ENCODE assay signal across 8 cellular contexts in genomic region chr16:48611329-48612137, GRCh38. TPM values are rescaled to one million over a fixed set of nuclear protein-coding genes. Genes with fewer than 3 reads are reported as not detected.
DNase-seq lines count a peak whose midpoint lies in the region; ATAC-seq and TF ChIP-seq lines count a peak whose summit lies in the region.

No MANE protein-coding gene starts in this region.

- H3K56ac ChIP-seq in mesendoderm (ENCODE audit: low read length), result peak overlapping the region; percentile 46

- BruUV-seq in PC-9 (replicated peaks; lab: Mats Ljungman, UMichigan), result no TSS peak

- peaks cover 5% of the 10 kb centered on the region for H3K79me1 ChIP-seq in mesendoderm (ENCODE audit: low read length)

- DNase-seq in NCI-H2227 (lab: John Stamatoyannopoulos, UW; ENCODE audit: unreplicated experiment), result peak; percentile 21
- DNase-seq in NCI-H2227 treated with DMSO at 0.1 percent for 48 hours (lab: John Stamatoyannopoulos, UW), result no peak
- peak; percentile 26 to 66 for DNase-seq in PC-9
- DNase-seq in activated naive CD4-positive, alpha-beta T cell (lab: John Stamatoyannopoulos, UW), result peak in 3 of 4 experiments; percentile 8 to 66 (median 56)
- peak; percentile 89 for DNase-seq in mesendoderm
- DNase-seq in stomach, result peak; percentile 62

- peak overlapping the region; percentile 74; the same call in 1 of the 2 replicates for H3K4me3 ChIP-seq in PC-9
- H3K4me3 ChIP-seq in mesendoderm (ENCODE audit: low read length), result no peak overlapping the region
- H3K4me3 ChIP-seq in stomach, result no peak overlapping the region

- peak overlapping the region; percentile 82 for H3K4me2 ChIP-seq in PC-9
- no peak overlapping the region for H3K4me2 ChIP-seq in mesendoderm (ENCODE audit: low read length)

- H3F3A ChIP-seq in PC-9 (ENCODE audit: insufficient read depth, low read depth), result peaks cover 28% of the 10 kb centered on the region

- no peak overlapping the region for H2BK5ac ChIP-seq in mesendoderm (ENCODE audit: low read length)

- CTCF ChIA-PET in PC-9 (lab: Charles Lee), result no interaction called here

- no peak overlapping the region for H3K9ac ChIP-seq in mesendoderm (ENCODE audit: low read length)

- no peak overlapping the region for H4K8ac ChIP-seq in mesendoderm (ENCODE audit: low read depth, low read length)

- no peak overlapping the region for H2BK15ac ChIP-seq in mesendoderm (replicated peaks; ENCODE audit: low read depth)

- intact Hi-C loops in PC-9 (cut with micrococcal nuclease; ENCODE audit: unreplicated experiment), result no loop called here
- intact Hi-C loops in stomach (cut with DNase I; ENCODE audit: low total_unique reads), result no loop called here

- H3K27me3 ChIP-seq in PC-9 (ENCODE audit: insufficient read depth, low read depth) (no peaks in the 10 kb centered on the region), mesendoderm (ENCODE audit: insufficient read depth, low read length, poor library complexity) (no peaks in the 10 kb centered on the region), stomach (no peaks in the 10 kb centered on the region)

- H3K4ac ChIP-seq in mesendoderm (ENCODE audit: low read depth, low read length), result no peak overlapping the region

- H3K4me1 ChIP-seq in PC-9 (replicated peaks; ENCODE audit: insufficient read depth) (peaks cover 34% of the 10 kb centered on the region), mesendoderm (ENCODE audit: control insufficient read depth, low read depth, low read length) (peaks cover 6% of the 10 kb centered on the region), stomach (peaks cover 22 to 62% (median 29%) of the 10 kb centered on the region in 4 donors)

- H3K27ac ChIP-seq in PC-9 (peak overlapping the region; percentile 99), mesendoderm (ENCODE audit: low read depth, low read length) (no peak overlapping the region), stomach (peak overlapping the region; percentile 46 to 96 (median 95))

- H3K79me2 ChIP-seq in PC-9 (ENCODE audit: low read depth) (peaks cover 34% of the 10 kb centered on the region), mesendoderm (ENCODE audit: control insufficient read depth, insufficient read depth, low read length) (peaks cover 31% of the 10 kb centered on the region)

- 0 out of 2 replicates have a peak, but pooled peaks cover 3% of the 10 kb centered on the region for H3K9me2 ChIP-seq in PC-9 (ENCODE audit: insufficient read depth)

- no peak overlapping the region for H4K5ac ChIP-seq in mesendoderm (ENCODE audit: low read length)

- TF ChIP-seq EP300 in stomach (IDR thresholded peaks at IDR 0.05), result no peak

- no peak overlapping the region for H3K18ac ChIP-seq in mesendoderm (ENCODE audit: low read length)

- WGBS in mesendoderm (ENCODE audit: extremely low coverage, insufficient coverage, low lambda C conversion rate), result no CpG with 5 or more reads among the region's 5 CpGs
- WGBS in stomach, 5 donors, result 36 to 67% (median 51%) methylated on average over 5 of the region's 5 CpGs

- H2BK120ac ChIP-seq in mesendoderm (ENCODE audit: low read depth, low read length), result no peak overlapping the region

- no peak for TF ChIP-seq POLR2A in stomach (IDR thresholded peaks at IDR 0.05)

- H3K23ac ChIP-seq in mesendoderm (ENCODE audit: low read length), result no peak overlapping the region

- H4K20me1 ChIP-seq in PC-9 (ENCODE audit: insufficient read depth), result peaks cover 18% of the 10 kb centered on the region; the same call in 1 of the 2 replicates

- H3K9me3 ChIP-seq in PC-9 (ENCODE audit: insufficient read depth, low read depth) (no peaks in the 10 kb centered on the region), stomach (no peaks in the 10 kb centered on the region)

- no peak overlapping the region for H2AK5ac ChIP-seq in mesendoderm (ENCODE audit: low read length)

- TF ChIP-seq CTCF in PC-9 (conservative IDR thresholded peaks at IDR 0.05) (no peak), stomach (IDR thresholded peaks at IDR 0.05) (no peak)

- no peak for ATAC-seq in HG02840 (IDR thresholded peaks at IDR 0.05; ENCODE audit: low FRiP score, unreplicated experiment)
- no peak for ATAC-seq in GM18858 (IDR thresholded peaks at IDR 0.05; ENCODE audit: unreplicated experiment)

- H3K36me3 ChIP-seq in PC-9 (ENCODE audit: low read depth) (no peaks in the 10 kb centered on the region), mesendoderm (ENCODE audit: control insufficient read depth, insufficient read depth, low read length) (no peaks in the 10 kb centered on the region), stomach (no peaks in the 10 kb centered on the region)

- POLR2A ChIA-PET in PC-9 (lab: Charles Lee; ENCODE audit: unreplicated experiment), result no interaction called here

- H2AFZ ChIP-seq in PC-9, result no peak overlapping the region

RNA-seq across cellular contexts. Expression of gene N4BP1, which starts 1.6 kb away (rescaled TPM):
- total RNA-seq in PC-9 (2021) (21.6 and 23.8 TPM in 2 replicates), stomach (10 to 100 TPM in 4 of 5 donors, 1 to 10 TPM in 1; 6.4 to 54.3 (median 40.6) TPM)
- polyA plus RNA-seq in mesendoderm (2013, experiment 1 of 2), result 24.9 TPM
- polyA plus RNA-seq in mesendoderm (2013, experiment 2 of 2), result 27.1 TPM
- 1 to 10 TPM; 6.7 to 8.5 (median 7.6) TPM for polyA plus RNA-seq in stomach
